Comparison of ENCODE assay signal across 20 cellular contexts in the genomic region with DNA sequence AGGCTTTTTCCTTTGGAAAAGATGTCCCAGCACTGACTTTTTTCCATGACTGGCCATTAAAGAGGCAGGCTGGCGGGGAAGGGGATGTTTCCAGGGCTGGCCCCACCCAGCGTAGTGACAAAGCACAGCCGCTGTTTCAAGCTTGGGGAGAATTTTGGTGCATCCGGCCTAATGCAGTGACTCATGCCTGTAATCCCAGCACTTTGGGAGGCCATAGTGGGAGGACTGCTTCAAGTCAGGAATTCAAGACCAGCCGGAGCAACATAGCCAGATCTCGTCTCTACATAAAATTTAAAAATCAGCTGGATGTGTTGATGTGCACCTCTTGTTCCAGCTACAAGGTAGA.
DNase-seq lines count a peak whose midpoint lies in the region; ATAC-seq and TF ChIP-seq lines count a peak whose summit lies in the region.
"Had no signal": no experiment of that assay in that cellular context is flagged by ENCODE, and none has a peak within 500 bp of the region (broad histone marks: within the 10 kb centered on the region; RNA-seq: fewer than 3 reads in every experiment).

No MANE protein-coding gene starts in this region.

- H3K9me3 ChIP-seq in MG63 (no peaks in the 10 kb centered on the region; the same call in 1 of the 2 replicates), muscle layer of duodenum (ENCODE audit: control insufficient read depth in 1 of 2, low read length in 2 of 2) (no peaks in the 10 kb centered on the region)
- H3K9me3 ChIP-seq: Peyer's patch had no signal

- no peak for TF ChIP-seq CTCF in AG10803 (conservative IDR thresholded peaks at IDR 0.05; ENCODE audit: low read length)
- no peak for TF ChIP-seq CTCF in fibroblast of villous mesenchyme (IDR thresholded peaks at IDR 0.05; ENCODE audit: insufficient read depth, low read depth, low read length)
- no peak for TF ChIP-seq CTCF in natural killer cell (IDR thresholded peaks at IDR 0.05)

- H3K36me3 ChIP-seq in MG63 (no peaks in the 10 kb centered on the region), muscle layer of duodenum (ENCODE audit: control insufficient read depth in 1 of 2, insufficient read depth in 2 of 2, low read length in 2 of 2) (no peaks in the 10 kb centered on the region)
- H3K36me3 ChIP-seq: neural progenitor cell, Peyer's patch had no signal

- peaks cover 0 to 4% of the 10 kb centered on the region in 2 donors for H3K4me1 ChIP-seq in muscle layer of duodenum (ENCODE audit: control insufficient read depth in 1 of 2, insufficient read depth in 2 of 2, low read length in 2 of 2)
- H3K4me1 ChIP-seq: neural progenitor cell, Peyer's patch had no signal

- H3K27me3 ChIP-seq in MG63 (no peaks in the 10 kb centered on the region), muscle layer of duodenum (ENCODE audit: low read depth, low read length) (no peaks in the 10 kb centered on the region)
- H3K27me3 ChIP-seq: neural progenitor cell, Peyer's patch had no signal

- H3K4me1 Mint-ChIP-seq in natural killer cell: no peaks in the 10 kb centered on the region

- no peaks in the 10 kb centered on the region for H3K9me3 Mint-ChIP-seq in natural killer cell

- peak overlapping the region; percentile 63 for H3K27ac ChIP-seq in muscle layer of duodenum (ENCODE audit: low read length)
- H3K27ac ChIP-seq: epithelial cell of prostate, neural progenitor cell had no signal

- peaks cover 16 to 37% of the 10 kb centered on the region in 2 donors for H3K27me3 Mint-ChIP-seq in natural killer cell (ENCODE audit: low read depth in 2 of 2)

- intact Hi-C loops in natural killer cell (cut with micrococcal nuclease): no loop called here

- no peaks in the 10 kb centered on the region for H3K36me3 Mint-ChIP-seq in natural killer cell

- H3K27ac Mint-ChIP-seq in natural killer cell: no peak overlapping the region
- H3K27ac Mint-ChIP-seq: activated naive CD8-positive, alpha-beta T cell; neural progenitor cell had no signal

- peak; percentile 65 for DNase-seq in AG10803 (ENCODE audit: low read depth)
- peak; percentile 53 for DNase-seq in MG63
- DNase-seq in fibroblast of villous mesenchyme (ENCODE audit: low read depth): peak; percentile 85
- no peak for DNase-seq in cerebellar nuclear complex (lab: John Stamatoyannopoulos, UW)
- no peak for DNase-seq in natural killer cell
- DNase-seq: activated CD8-positive, alpha-beta memory T cell treated with anti-CD3 and anti-CD28 coated beads, Interleukin-2, amount 50 U/mL, for 4 hours; Kasumi-1; mammary epithelial cell; NCI-H187 treated with DMSO at 0.1 percent for 48 hours; NCI-H526; stimulated activated naive CD8-positive, alpha-beta T cell treated with anti-CD3 and anti-CD28 coated beads, Interleukin-15, Interleukin-2, amounts not matched to agents 100 U/mL and 50 U/mL, for 24 hours; T-helper 1 cell had no signal

- H3K4me3 Mint-ChIP-seq in natural killer cell: no peak overlapping the region
- H3K4me3 Mint-ChIP-seq: activated naive CD8-positive, alpha-beta T cell; neural progenitor cell had no signal

- no peak overlapping the region for H3K4me3 ChIP-seq in AG10803 (ENCODE audit: low read length)
- H3K4me3 ChIP-seq in MG63: no peak overlapping the region
- H3K4me3 ChIP-seq in fibroblast of villous mesenchyme (ENCODE audit: low read depth, low read length): no peak overlapping the region
- H3K4me3 ChIP-seq in muscle layer of duodenum (ENCODE audit: low read depth in 1 of 2, low read length in 2 of 2): no peak overlapping the region
- H3K4me3 ChIP-seq: neural progenitor cell, Peyer's patch had no signal

- no peak for ATAC-seq in HG03521 (IDR thresholded peaks at IDR 0.05; ENCODE audit: unreplicated experiment)
- ATAC-seq in natural killer cell: no peak
- no peak for ATAC-seq in GM18907 (IDR thresholded peaks at IDR 0.05; ENCODE audit: unreplicated experiment)
- ATAC-seq: activated CD4-positive, CD25-positive, alpha-beta regulatory T cell treated with anti-CD3 and anti-CD28 coated beads, Interleukin-2, amount 50 U/mL, for 24 hours; stimulated activated naive CD8-positive, alpha-beta T cell treated with anti-CD3 and anti-CD28 coated beads, Interleukin-15, Interleukin-2, amounts not matched to agents 100 U/mL and 50 U/mL, for 24 hours had no signal

Comparison
In these comparisons a context has a peak if more than half of its experiments do, and no peak if none do; other contexts are left out.
1. DNase-seq: peak in AG10803 (single experiment), MG63 (single experiment) and fibroblast of villous mesenchyme (single experiment); none in cerebellar nuclear complex (0 of 2) and natural killer cell (single experiment).